In genomic region chr6:36508532-36508931, GRCh38 we compare ENCODE assay signal across 1 cellular context.
TF ChIP-seq lines count a peak whose summit lies in the region.

No MANE protein-coding gene starts in this region.

TF ChIP-seq in K562, 482 proteins besides CTCF, POLR2A, EP300 and RAD21:
- no peak for TF ChIP-seq ESRRB (CRISPR knock-in tag; IDR thresholded peaks at IDR 0.05; ENCODE audit: borderline replicate concordance)
- no peak for TF ChIP-seq TEAD4 (IDR thresholded peaks at IDR 0.05; ENCODE audit: low read length)
- TF ChIP-seq TEAD4 (CRISPR knock-in tag; IDR thresholded peaks at IDR 0.05; ENCODE audit: borderline replicate concordance): 0 out of 2 replicates have a peak, but pooled peaks have one; percentile 46
- TF ChIP-seq POLR2G (IDR thresholded peaks at IDR 0.05; ENCODE audit: low read depth, low read length): peak; percentile 54; the same call in 1 of the 2 replicates
